Comparison of ENCODE assay signal across 1 cellular context in genomic region chr4:123749408-123749807, GRCh38.
TF ChIP-seq lines count a peak whose summit lies in the region.

No MANE protein-coding gene starts in this region.

TF ChIP-seq in SK-N-SH treated with all-trans-retinoic acid at 6 μM for 48 hours, 23 proteins besides CTCF, POLR2A, EP300 and RAD21 (continued from another document):
- TF ChIP-seq, protein P1, sequence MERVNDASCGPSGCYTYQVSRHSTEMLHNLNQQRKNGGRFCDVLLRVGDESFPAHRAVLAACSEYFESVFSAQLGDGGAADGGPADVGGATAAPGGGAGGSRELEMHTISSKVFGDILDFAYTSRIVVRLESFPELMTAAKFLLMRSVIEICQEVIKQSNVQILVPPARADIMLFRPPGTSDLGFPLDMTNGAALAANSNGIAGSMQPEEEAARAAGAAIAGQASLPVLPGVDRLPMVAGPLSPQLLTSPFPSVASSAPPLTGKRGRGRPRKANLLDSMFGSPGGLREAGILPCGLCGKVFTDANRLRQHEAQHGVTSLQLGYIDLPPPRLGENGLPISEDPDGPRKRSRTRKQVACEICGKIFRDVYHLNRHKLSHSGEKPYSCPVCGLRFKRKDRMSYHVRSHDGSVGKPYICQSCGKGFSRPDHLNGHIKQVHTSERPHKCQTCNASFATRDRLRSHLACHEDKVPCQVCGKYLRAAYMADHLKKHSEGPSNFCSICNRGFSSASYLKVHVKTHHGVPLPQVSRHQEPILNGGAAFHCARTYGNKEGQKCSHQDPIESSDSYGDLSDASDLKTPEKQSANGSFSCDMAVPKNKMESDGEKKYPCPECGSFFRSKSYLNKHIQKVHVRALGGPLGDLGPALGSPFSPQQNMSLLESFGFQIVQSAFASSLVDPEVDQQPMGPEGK (CRISPR knock-in tag; IDR thresholded peaks at IDR 0.05; ENCODE audit: borderline replicate concordance), result no peak
- no peak for TF ChIP-seq ARNTL (CRISPR knock-in tag; IDR thresholded peaks at IDR 0.05; ENCODE audit: borderline replicate concordance, low read depth)
- TF ChIP-seq BACH2 (CRISPR knock-in tag; IDR thresholded peaks at IDR 0.05; ENCODE audit: borderline replicate concordance), result no peak
- TF ChIP-seq CSRNP3 (CRISPR knock-in tag; IDR thresholded peaks at IDR 0.05), result no peak
- no peak for TF ChIP-seq TCF4 (CRISPR knock-in tag; IDR thresholded peaks at IDR 0.05; ENCODE audit: borderline replicate concordance)
- TF ChIP-seq CREB5 (CRISPR knock-in tag; IDR thresholded peaks at IDR 0.05; ENCODE audit: low read depth), result no peak
